Comparison of ENCODE assay signal across 8 cellular contexts in the genomic region with DNA sequence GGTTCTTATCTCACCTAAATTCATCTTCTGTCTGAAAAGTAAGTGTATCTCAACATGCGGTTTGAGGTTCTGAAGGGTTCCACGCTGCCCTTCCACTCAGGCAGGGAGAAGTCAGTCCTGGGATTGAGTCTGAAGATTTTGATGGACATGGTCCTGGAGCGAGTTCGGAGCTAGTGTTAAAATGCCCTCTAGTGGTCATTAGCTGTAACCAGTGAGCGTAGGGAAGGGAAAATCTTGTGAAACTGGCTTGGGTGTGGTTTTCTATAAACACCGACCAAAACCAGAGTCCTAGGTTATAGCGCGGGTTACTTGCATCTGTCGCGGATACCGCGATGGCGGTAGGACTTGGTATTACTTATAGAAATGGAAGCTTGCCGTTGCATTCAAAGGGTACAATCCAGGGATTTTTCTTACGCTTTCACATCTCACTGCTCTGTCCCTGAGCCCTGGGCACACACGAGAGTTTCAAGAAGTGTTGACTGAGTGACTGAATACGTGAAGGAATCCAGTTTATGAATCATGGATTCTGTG.
A peak's percentile ranks its signal among the peaks of the same experiment; 100 is the strongest.
DNase-seq lines count a peak whose midpoint lies in the region; ATAC-seq and TF ChIP-seq lines count a peak whose summit lies in the region.

No MANE protein-coding gene starts in this region.

- ATAC-seq in GM18499 (IDR thresholded peaks at IDR 0.05; ENCODE audit: insufficient read depth, unreplicated experiment) (peak; percentile 91), HG02759 (IDR thresholded peaks at IDR 0.05; ENCODE audit: unreplicated experiment) (peak; percentile 90)

- no peak for TF ChIP-seq EP300 in ovary (IDR thresholded peaks at IDR 0.05)

- WGBS in ovary, 3 donors: 6 to 11% (median 10%) methylated on average over 17 of the region's 17 CpGs

- H3K27me3 ChIP-seq in ovary: no peaks in the 10 kb centered on the region

- TF ChIP-seq POLR2A in ovary (IDR thresholded peaks at IDR 0.05): no peak

- TF ChIP-seq CTCF in AG04449 (IDR thresholded peaks at IDR 0.05; ENCODE audit: insufficient read depth, low read length, missing control alignments) (peak; percentile 49), fibroblast of villous mesenchyme (IDR thresholded peaks at IDR 0.05; ENCODE audit: insufficient read depth, low read depth, low read length) (peak; percentile 77), ovary (IDR thresholded peaks at IDR 0.05) (peak; percentile 61 to 66 (median 66))

- H3K36me3 ChIP-seq in ovary: no peaks in the 10 kb centered on the region

- peaks cover 5% of the 10 kb centered on the region for H3K4me1 ChIP-seq in ovary (ENCODE audit: insufficient read depth)

- no peak overlapping the region for H3K4me3 ChIP-seq in AG04449 (ENCODE audit: low read depth, low read length)
- H3K4me3 ChIP-seq in fibroblast of villous mesenchyme (ENCODE audit: low read depth, low read length): no peak overlapping the region
- H3K4me3 ChIP-seq in ovary: no peak overlapping the region

- H3K27ac ChIP-seq in ovary: no peak overlapping the region

- DNase-seq in AG04449 (ENCODE audit: low read depth, low spot score): no peak
- peak; percentile 44 for DNase-seq in MV-4-11 (lab: John Stamatoyannopoulos, UW)
- peak; percentile 76 for DNase-seq in SK-N-DZ (ENCODE audit: low spot score)
- peak; percentile 35 for DNase-seq in fibroblast of villous mesenchyme (ENCODE audit: low read depth)
- DNase-seq in ovary: peak in 1 of 5 donors; percentile 42
- DNase-seq in KG1 (lab: John Stamatoyannopoulos, UW): no peak

- intact Hi-C loops in ovary (cut with DNase I): loop anchor here in 1 of 4 donors (10.0 kb wide), 1 partner anchor 88 kb away; no protein-coding TSS in a partner anchor

- H3K9me3 ChIP-seq in ovary: no peaks in the 10 kb centered on the region

- POLR2A ChIA-PET in AG04449 (lab: Yijun Ruan, JAX): no interaction called here

- CTCF ChIA-PET in AG04449 (lab: Yijun Ruan, JAX): interaction anchor here (0.8 to 2.2 kb wide), 2 partner anchors 9 to 811 kb away, joined by 4 to 13 read pairs; no protein-coding TSS in a partner anchor

Comparison
In these comparisons a context has a peak if more than half of its experiments do, and no peak if none do; other contexts are left out.
1. DNase-seq: peak in MV-4-11 (single experiment), SK-N-DZ (single experiment) and fibroblast of villous mesenchyme (single experiment); none in AG04449 (single experiment) and KG1 (single experiment).
2. Peak in every context shown above with its lines, with median percentiles within 50 percentile points of each other: CTCF ChIP-seq.